In genomic region chr17:76554131-76554530, GRCh38 we compare ENCODE assay signal across 18 cellular contexts. TPM values are rescaled to one million over a fixed set of nuclear protein-coding genes. Genes with fewer than 3 reads are reported as not detected.
DNase-seq lines count a peak whose midpoint lies in the region; ATAC-seq lines count a peak whose summit lies in the region.
"Had no signal": no experiment of that assay in that cellular context is flagged by ENCODE, and none has a peak within 500 bp of the region (broad histone marks: within the 10 kb centered on the region; RNA-seq: fewer than 3 reads in every experiment).

No MANE protein-coding gene starts in this region.

- 49% methylated on average over 6 of the region's 6 CpGs for WGBS in right cardiac atrium

- peak overlapping the region; percentile 14 for H3K27ac Mint-ChIP-seq in T-helper 17 cell
- H3K27ac Mint-ChIP-seq: activated CD4-positive, alpha-beta T cell treated with anti-CD3 and anti-CD28 coated beads for 36 hours; memory B cell; progenitor cell of endocrine pancreas; stimulated activated effector memory CD8-positive, alpha-beta T cell treated with anti-CD3 and anti-CD28 coated beads, Interleukin-12 subunit alpha, Interleukin-12 subunit beta, amount 100 ng/mL, for 72 hours had no signal

- ATAC-seq in T-helper 17 cell = no peak
- peak in 1 of 2 donors; percentile 11 for ATAC-seq in right cardiac atrium
- ATAC-seq in HG02884 (IDR thresholded peaks at IDR 0.05; ENCODE audit: unreplicated experiment) = no peak
- ATAC-seq in HG03097 (IDR thresholded peaks at IDR 0.05; ENCODE audit: low FRiP score, unreplicated experiment) = no peak
- ATAC-seq: activated CD4-positive, alpha-beta T cell treated with anti-CD3 and anti-CD28 coated beads for 36 hours; stimulated activated effector memory CD8-positive, alpha-beta T cell treated with anti-CD3 and anti-CD28 coated beads, Interleukin-12 subunit alpha, Interleukin-12 subunit beta, amount 100 ng/mL, for 72 hours had no signal

- peaks cover 32% of the 10 kb centered on the region for H3K4me1 Mint-ChIP-seq in T-helper 17 cell

- peaks cover 6% of the 10 kb centered on the region for H3K4me1 ChIP-seq in right cardiac atrium (ENCODE audit: control insufficient read depth, insufficient read depth, low read length)

- H3K9me3 ChIP-seq in T-helper 17 cell (ENCODE audit: control insufficient read depth, low read length, poor library complexity, severe bottlenecking) (no peaks in the 10 kb centered on the region), right cardiac atrium (ENCODE audit: control insufficient read depth, low read length) (no peaks in the 10 kb centered on the region)

- no peak overlapping the region for H3K4me3 Mint-ChIP-seq in T-helper 17 cell
- H3K4me3 Mint-ChIP-seq: activated CD4-positive, alpha-beta T cell treated with anti-CD3 and anti-CD28 coated beads for 36 hours; H9; memory B cell; stimulated activated effector memory CD8-positive, alpha-beta T cell treated with anti-CD3 and anti-CD28 coated beads, Interleukin-12 subunit alpha, Interleukin-12 subunit beta, amount 100 ng/mL, for 72 hours had no signal

- H3K27me3 ChIP-seq in right cardiac atrium (ENCODE audit: control insufficient read depth, insufficient read depth) = no peaks in the 10 kb centered on the region

- H3K27me3 Mint-ChIP-seq in T-helper 17 cell = no peaks in the 10 kb centered on the region
- H3K27me3 Mint-ChIP-seq: activated CD4-positive, alpha-beta T cell treated with anti-CD3 and anti-CD28 coated beads for 36 hours; memory B cell; progenitor cell of endocrine pancreas had no signal

- no peak overlapping the region for H3K4me3 ChIP-seq in right cardiac atrium (ENCODE audit: low read length)

- intact Hi-C loops in right cardiac atrium (cut with DNase I) = loop anchor here in 1 of 4 donors (10.0 kb wide), 1 partner anchor 161 kb away; the partner anchor contains the start of gene MXRA7

- H3K36me3 Mint-ChIP-seq in T-helper 17 cell (ENCODE audit: low read depth) = peaks cover 3% of the 10 kb centered on the region
- H3K36me3 Mint-ChIP-seq: memory B cell had no signal

- H3K27ac ChIP-seq in right cardiac atrium (ENCODE audit: low read length) = peak overlapping the region; percentile 65

- DNase-seq in DMS 273 (lab: John Stamatoyannopoulos, UW; ENCODE audit: unreplicated experiment) (peak; percentile 85), T-helper 17 cell (no peak), right cardiac atrium (peak in 2 of 3 donors; percentile 71 to 75), pons (ENCODE audit: low spot score) (peak; percentile 89), GM19238 (ENCODE audit: insufficient read length, low spot score) (no peak), NCI-H146 treated with DMSO at 0.1 percent for 48 hours (lab: John Stamatoyannopoulos, UW; ENCODE audit: unreplicated experiment) (no peak)
- DNase-seq: activated CD4-positive, alpha-beta T cell treated with anti-CD3 and anti-CD28 coated beads for 36 hours; AML-193; glutamatergic neuron; H9; stimulated activated CD4-positive, alpha-beta T cell treated with anti-CD3 and anti-CD28 coated beads, Interleukin-4, amount 100 ng/mL, for 1 hour had no signal

RNA-seq across cellular contexts. Expression of gene PRCD, which starts 14.3 kb away (rescaled TPM):
- 1 to 10 TPM in 1 of 2 donors, not detected in 1; 1.1 TPM for total RNA-seq in T-helper 17 cell
- 10 to 100 TPM in 3 of 4 donors, 1 to 10 TPM in 1; 6.1 to 11.6 (median 10.9) TPM for total RNA-seq in right cardiac atrium
- 9.8 TPM for polyA plus RNA-seq in right cardiac atrium
- total RNA-seq: activated CD4-positive, alpha-beta T cell treated with anti-CD3 and anti-CD28 coated beads for 36 hours; MCF 10A; T-helper 1 cell treated with Interleukin-12 subunit alpha and Interleukin-12 subunit beta and Interleukin-4 antibody, amounts not matched to agents 30 ng/mL and 1 ng/mL, for 36 hours had no signal

RNA-seq across cellular contexts. Expression of gene CYGB, which starts 16.6 kb away (rescaled TPM):
- total RNA-seq in T-helper 17 cell (not detected), right cardiac atrium (10 to 100 TPM; 46.6 to 83.9 (median 67.3) TPM)
- polyA plus RNA-seq in right cardiac atrium = 58.7 TPM
- total RNA-seq: activated CD4-positive, alpha-beta T cell treated with anti-CD3 and anti-CD28 coated beads for 36 hours; MCF 10A had no signal

RNA-seq across cellular contexts. Expression of gene ST6GALNAC2, which starts 31.5 kb away (rescaled TPM):
- total RNA-seq in T-helper 17 cell (1 to 10 TPM in 1 of 2 donors, under 1 TPM in 1; 0.68 to 2.2 TPM), right cardiac atrium (1 to 10 TPM; 4.0 to 5.8 (median 5.5) TPM)
- polyA plus RNA-seq in right cardiac atrium = 4.2 TPM
- total RNA-seq: T-helper 1 cell treated with Interleukin-12 subunit alpha and Interleukin-12 subunit beta and Interleukin-4 antibody, amounts not matched to agents 30 ng/mL and 1 ng/mL, for 36 hours had no signal

RNA-seq across cellular contexts. Expression of gene RHBDF2, which starts 52.9 kb away (rescaled TPM):
- 10 to 100 TPM; 38.3 to 48.7 TPM for total RNA-seq in T-helper 17 cell
- 10 to 100 TPM; 10.2 to 16.4 (median 12.8) TPM for total RNA-seq in right cardiac atrium
- 11.2 TPM for polyA plus RNA-seq in right cardiac atrium

Comparison
In these comparisons a context has a peak if more than half of its experiments do, and no peak if none do; other contexts are left out.
1. DNase-seq: peak in DMS 273 (single experiment), right cardiac atrium (2 of 3) and pons (single experiment); none in T-helper 17 cell (0 of 3), GM19238 (single experiment) and NCI-H146 treated with DMSO at 0.1 percent for 48 hours (single experiment).
2. RNA of gene CYGB, which starts 16.6 kb away (total RNA-seq): 46.6 to 83.9 TPM in right cardiac atrium; not detected in T-helper 17 cell; every median in the first group is over 10 times any median in the second.